10 cellular contexts compared by ENCODE assay signal in the genomic region with DNA sequence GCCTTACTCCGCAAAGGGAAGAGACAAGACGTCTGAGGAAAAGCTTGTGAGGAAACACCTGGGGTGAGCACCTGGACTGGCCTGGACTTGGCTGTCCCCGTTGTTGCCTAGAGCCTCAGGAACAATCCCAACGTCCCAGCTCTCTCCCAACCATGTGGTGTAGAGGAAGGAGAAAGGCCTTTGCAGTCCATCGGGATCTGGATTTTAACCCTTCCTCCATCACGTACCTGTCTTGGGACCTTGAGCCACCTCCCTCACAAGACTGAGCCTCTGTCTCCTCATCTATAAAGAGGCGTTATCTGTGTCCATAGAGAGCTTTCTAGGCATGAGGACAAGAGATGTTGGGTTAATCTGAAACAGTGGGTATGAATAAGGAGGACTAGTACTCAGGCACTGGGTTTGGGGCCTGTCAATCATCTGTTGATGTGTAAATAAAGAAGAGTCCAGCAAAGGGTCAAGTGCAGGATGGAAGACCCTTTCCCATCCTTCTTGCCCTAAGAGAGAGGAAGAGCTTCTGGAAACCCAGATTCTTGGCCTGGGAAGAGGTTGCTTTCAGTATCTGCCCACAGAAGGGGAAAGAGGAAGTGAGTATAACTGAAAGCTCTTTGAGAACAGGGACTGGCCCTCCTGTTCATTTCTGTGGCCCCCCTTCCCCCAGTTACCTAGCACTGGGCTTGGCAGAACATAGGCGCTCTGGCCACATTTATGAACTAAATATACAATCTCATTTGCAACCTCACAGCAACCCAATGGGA.
DNase-seq lines count a peak whose midpoint lies in the region; ATAC-seq and TF ChIP-seq lines count a peak whose summit lies in the region.
"Had no signal": no experiment of that assay in that cellular context is flagged by ENCODE, and none has a peak within 500 bp of the region (broad histone marks: within the 10 kb centered on the region; RNA-seq: fewer than 3 reads in every experiment).

No MANE protein-coding gene starts in this region.

- no peak overlapping the region for H3K27ac ChIP-seq in osteoblast (ENCODE audit: low read depth, low read length)

- no peak for TF ChIP-seq CTCF in osteoblast (IDR thresholded peaks at IDR 0.05; ENCODE audit: extremely low read depth, low read depth, low read length)

- DNase-seq in NOMO-1 treated with DMSO at 0.1 percent for 48 hours (lab: John Stamatoyannopoulos, UW; ENCODE audit: unreplicated experiment), result peak; percentile 24
- DNase-seq in osteoblast (ENCODE audit: insufficient read length, low spot score, missing footprints), result peak; percentile 55
- DNase-seq in NCI-H748 treated with DMSO at 0.1 percent for 48 hours (lab: John Stamatoyannopoulos, UW), result no peak
- no peak for DNase-seq in left colon
- no peak for DNase-seq in dedifferentiated amniotic fluid mesenchymal stem cell (ENCODE audit: extremely low spot score)
- DNase-seq in HUDEP-2 (lab: John Stamatoyannopoulos, UW; ENCODE audit: unreplicated experiment in 76 of 76), result no peak
- DNase-seq: caudate nucleus, SK-N-SH had no signal

- H4K20me1 ChIP-seq in osteoblast (ENCODE audit: insufficient read depth, low read length), result no peaks in the 10 kb centered on the region

- no peak overlapping the region for H3K4me3 ChIP-seq in osteoblast (ENCODE audit: insufficient read depth, low read length)

- H3K27me3 ChIP-seq in osteoblast (ENCODE audit: insufficient read depth, low read length), result peaks cover 18% of the 10 kb centered on the region

- no peaks in the 10 kb centered on the region for H3K36me3 ChIP-seq in osteoblast (ENCODE audit: insufficient read depth, low read length)

- no peaks in the 10 kb centered on the region for H3K9me3 ChIP-seq in osteoblast (ENCODE audit: low read depth, low read length)
- H3K9me3 ChIP-seq: SK-N-SH had no signal

- peaks cover 3% of the 10 kb centered on the region for H3K4me1 ChIP-seq in osteoblast (ENCODE audit: insufficient read depth, low read length)

- no peaks in the 10 kb centered on the region for H3K79me2 ChIP-seq in osteoblast (ENCODE audit: insufficient read depth, low read length)

- ATAC-seq in GM19035 (IDR thresholded peaks at IDR 0.05; ENCODE audit: unreplicated experiment), result peak; percentile 86
- peak; percentile 89 for ATAC-seq in HG02798 (IDR thresholded peaks at IDR 0.05; ENCODE audit: poor library complexity, unreplicated experiment)
- ATAC-seq in left colon, result no peak

- H2AFZ ChIP-seq in osteoblast (ENCODE audit: low read length), result no peak overlapping the region

- no peak overlapping the region for H3K4me2 ChIP-seq in osteoblast (ENCODE audit: insufficient read depth, low read length)
- H3K4me2 ChIP-seq: SK-N-SH had no signal

- intact Hi-C loops in left colon (cut with DNase I, micrococcal nuclease), result no loop called here

Comparison
In these comparisons a context has a peak if more than half of its experiments do, and no peak if none do; other contexts are left out.
1. DNase-seq: peak in NOMO-1 treated with DMSO at 0.1 percent for 48 hours (single experiment) and osteoblast (single experiment); none in NCI-H748 treated with DMSO at 0.1 percent for 48 hours (single experiment), left colon (0 of 2), dedifferentiated amniotic fluid mesenchymal stem cell (single experiment) and HUDEP-2 (0 of 76).